In the genomic region with DNA sequence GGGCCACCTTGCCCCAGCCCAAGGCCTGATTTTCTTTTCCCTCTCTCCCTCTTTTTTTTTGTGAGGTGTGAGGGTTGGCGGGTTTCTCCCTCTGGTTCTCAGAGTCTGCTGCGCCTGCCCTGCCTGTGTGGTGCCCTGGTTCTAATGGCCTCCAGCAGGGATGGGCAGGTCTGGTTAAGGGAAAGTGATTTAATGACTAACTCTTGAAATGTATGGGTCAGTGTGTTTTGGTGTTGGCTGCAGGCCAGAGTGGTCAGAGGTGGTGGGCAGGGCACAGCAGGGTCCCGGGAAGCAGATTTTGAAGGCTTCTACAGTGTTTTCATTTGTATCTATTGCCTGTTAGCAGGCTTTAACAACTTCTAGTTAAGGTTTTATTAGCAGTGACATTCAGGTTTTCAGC, we compare ENCODE assay signal across 23 cellular contexts. TPM values are rescaled to one million over a fixed set of nuclear protein-coding genes. Genes with fewer than 3 reads are reported as not detected.
DNase-seq lines count a peak whose midpoint lies in the region; ATAC-seq and TF ChIP-seq lines count a peak whose summit lies in the region.
"Had no signal": no experiment of that assay in that cellular context is flagged by ENCODE, and none has a peak within 500 bp of the region (broad histone marks: within the 10 kb centered on the region; RNA-seq: fewer than 3 reads in every experiment).

No MANE protein-coding gene starts in this region.

- in situ Hi-C loops in astrocyte of the cerebellum (cut with HindIII; ENCODE audit: low sequenced_read_pairs) = no loop called here

- H3K27ac ChIP-seq in neural progenitor cell = no peak overlapping the region
- H3K27ac ChIP-seq: C4-2B, dorsolateral prefrontal cortex, lower lobe of right lung, suprapubic skin had no signal

- peaks cover 68% of the 10 kb centered on the region for H3K36me3 Mint-ChIP-seq in natural killer cell
- peaks cover 33% of the 10 kb centered on the region for H3K36me3 Mint-ChIP-seq in natural killer cell treated with Interleukin-12 subunit alpha and Interleukin-12 subunit beta and Interleukin-15 and Interleukin-18, amount 100 ng/mL, for 72 hours
- peaks cover 71% of the 10 kb centered on the region for H3K36me3 Mint-ChIP-seq in neural progenitor cell

- no peak for ATAC-seq in natural killer cell
- ATAC-seq in natural killer cell treated with Interleukin-12 subunit alpha and Interleukin-12 subunit beta and Interleukin-15 and Interleukin-18, amount 100 ng/mL, for 72 hours = no peak
- ATAC-seq: lower lobe of right lung, mucosa of descending colon had no signal

- DNase-seq in natural killer cell (no peak), astrocyte of the cerebellum (ENCODE audit: low read depth) (peak; percentile 57), neural progenitor cell (ENCODE audit: low spot score) (no peak), GOT3 (lab: John Stamatoyannopoulos, UW) (no peak), ecto neural progenitor cell (ENCODE audit: low spot score) (no peak), NCI-H524 (lab: John Stamatoyannopoulos, UW) (no peak)
- no peak for DNase-seq in natural killer cell treated with Interleukin-12 subunit alpha and Interleukin-12 subunit beta and Interleukin-15 and Interleukin-18, amount 100 ng/mL, for 72 hours (ENCODE audit: low spot score)
- DNase-seq: activated gamma-delta T cell; caudate nucleus; dorsolateral prefrontal cortex; HCEC 1CT; IMR-90; kidney; lower lobe of right lung; mucosa of descending colon; NCI-H1092 treated with DMSO at 0.1 percent for 48 hours; NCI-H2029; NCI-H345; nucleus accumbens; SK-N-SH; stimulated activated CD4-positive, alpha-beta T cell treated with anti-CD3 and anti-CD28 coated beads, Interleukin-1b, Interleukin-23, amount 100 ng/mL, for 48 hours had no signal

- H3K9ac ChIP-seq in neural progenitor cell = no peak overlapping the region
- H3K9ac ChIP-seq: SK-N-SH had no signal

- intact Hi-C loops in natural killer cell (cut with micrococcal nuclease) = no loop called here

- H3K36me3 ChIP-seq in neural progenitor cell = peaks cover 17% of the 10 kb centered on the region

- H2AFZ ChIP-seq in neural progenitor cell (replicated peaks) = no peak overlapping the region

- H3K27ac Mint-ChIP-seq in natural killer cell (peak overlapping the region; percentile 76 to 98), neural progenitor cell (peak overlapping the region; percentile 51)
- peak overlapping the region in 1 of 2 donors; percentile 37 for H3K27ac Mint-ChIP-seq in natural killer cell treated with Interleukin-12 subunit alpha and Interleukin-12 subunit beta and Interleukin-15 and Interleukin-18, amount 100 ng/mL, for 72 hours

- no peaks in the 10 kb centered on the region for H3K9me3 Mint-ChIP-seq in natural killer cell
- H3K9me3 Mint-ChIP-seq in natural killer cell treated with Interleukin-12 subunit alpha and Interleukin-12 subunit beta and Interleukin-15 and Interleukin-18, amount 100 ng/mL, for 72 hours = no peaks in the 10 kb centered on the region
- H3K9me3 Mint-ChIP-seq in neural progenitor cell = no peaks in the 10 kb centered on the region

- H4K20me1 ChIP-seq in neural progenitor cell (ENCODE audit: low read depth) = peaks cover 63% of the 10 kb centered on the region

- peaks cover 82% of the 10 kb centered on the region for H3K79me2 ChIP-seq in neural progenitor cell (ENCODE audit: low read depth)

- H3K27me3 Mint-ChIP-seq in natural killer cell (ENCODE audit: low read depth in 2 of 2) (no peaks in the 10 kb centered on the region), neural progenitor cell (ENCODE audit: insufficient read depth, low read depth) (peaks cover 2% of the 10 kb centered on the region)
- H3K27me3 Mint-ChIP-seq in natural killer cell treated with Interleukin-12 subunit alpha and Interleukin-12 subunit beta and Interleukin-15 and Interleukin-18, amount 100 ng/mL, for 72 hours = no peaks in the 10 kb centered on the region

- TF ChIP-seq CTCF in natural killer cell (IDR thresholded peaks at IDR 0.05) (no peak), astrocyte of the cerebellum (IDR thresholded peaks at IDR 0.05; ENCODE audit: low read depth, low read length, missing control alignments) (no peak), neural progenitor cell (IDR thresholded peaks at IDR 0.05) (no peak)

- no peaks in the 10 kb centered on the region for H3K4me1 ChIP-seq in neural progenitor cell
- H3K4me1 ChIP-seq: suprapubic skin had no signal

- H3K4me1 Mint-ChIP-seq in natural killer cell (peaks cover 39 to 40% of the 10 kb centered on the region in 2 donors), neural progenitor cell (peaks cover 9% of the 10 kb centered on the region)
- H3K4me1 Mint-ChIP-seq in natural killer cell treated with Interleukin-12 subunit alpha and Interleukin-12 subunit beta and Interleukin-15 and Interleukin-18, amount 100 ng/mL, for 72 hours (ENCODE audit: low read depth in 2 of 2) = peaks cover 30 to 37% of the 10 kb centered on the region in 2 donors

- H3K4me3 ChIP-seq in astrocyte of the cerebellum (ENCODE audit: low read depth, low read length) = no peak overlapping the region
- no peak overlapping the region for H3K4me3 ChIP-seq in neural progenitor cell
- H3K4me3 ChIP-seq: dorsolateral prefrontal cortex, lower lobe of right lung, mucosa of descending colon, suprapubic skin had no signal

- no peaks in the 10 kb centered on the region for H3K9me3 ChIP-seq in neural progenitor cell (ENCODE audit: low read depth)
- H3K9me3 ChIP-seq: lower lobe of right lung, mucosa of descending colon, SK-N-SH, suprapubic skin had no signal

- H3F3A ChIP-seq in neural progenitor cell (ENCODE audit: low read depth) = no peaks in the 10 kb centered on the region

- no peak overlapping the region for H3K4me2 ChIP-seq in neural progenitor cell
- H3K4me2 ChIP-seq: SK-N-SH had no signal

- no peaks in the 10 kb centered on the region for H3K27me3 ChIP-seq in neural progenitor cell
- H3K27me3 ChIP-seq: dorsolateral prefrontal cortex, suprapubic skin had no signal

- H3K4me3 Mint-ChIP-seq in natural killer cell (no peak overlapping the region), neural progenitor cell (no peak overlapping the region)
- H3K4me3 Mint-ChIP-seq in natural killer cell treated with Interleukin-12 subunit alpha and Interleukin-12 subunit beta and Interleukin-15 and Interleukin-18, amount 100 ng/mL, for 72 hours = no peak overlapping the region

RNA-seq across cellular contexts. Expression of a gene that starts 39.0 kb away (rescaled TPM):
- 10 to 100 TPM; 48.9 to 55.8 (median 52.7) TPM for total RNA-seq in natural killer cell
- 10 to 100 TPM; 21.7 to 33.6 TPM for total RNA-seq in natural killer cell treated with Interleukin-12 subunit alpha and Interleukin-12 subunit beta and Interleukin-15 and Interleukin-18, amount 100 ng/mL, for 72 hours
- total RNA-seq in neural progenitor cell (ENCODE audit: low replicate concordance) = 46.2 and 55.9 TPM in 2 replicates
